Comparison of ENCODE assay signal across 30 cellular contexts in genomic region chr3:188059346-188059745, GRCh38.
"Had no signal": no experiment of that assay in that cellular context is flagged by ENCODE, and none has a peak within 500 bp of the region (broad histone marks: within the 10 kb centered on the region; RNA-seq: fewer than 3 reads in every experiment).

No MANE protein-coding gene starts in this region.

- H3K27me3 ChIP-seq: left lung, neural progenitor cell, neutrophil, ovary, right atrium auricular region, right lobe of liver, suprapubic skin, tibial nerve, upper lobe of left lung, vagina had no signal

- DNase-seq: hypothalamus; immature natural killer cell; kidney; left colon; left lung; mesendoderm; naive B cell; natural killer cell; nephron progenitor cell; occipital lobe; ovary; right lobe of liver; stimulated activated CD4-positive, alpha-beta T cell treated with anti-CD3 and anti-CD28 coated beads, Interleukin-1b, Interleukin-23, amount 100 ng/mL, for 48 hours; stimulated activated CD4-positive, alpha-beta T cell treated with anti-CD3 and anti-CD28 coated beads, Interleukin-2, amount 100 ng/mL, for 48 hours; stimulated activated CD4-positive, alpha-beta T cell treated with anti-CD3 and anti-CD28 coated beads, Interleukin-4, amount 100 ng/mL, for 4 hours; stimulated activated CD8-positive, alpha-beta memory T cell treated with anti-CD3 and anti-CD28 coated beads, Interleukin-4, amount 100 ng/mL, for 48 hours; stimulated activated naive CD4-positive, alpha-beta T cell; upper lobe of left lung had no signal

- H3K4me1 Mint-ChIP-seq: nephron progenitor cell, neural progenitor cell had no signal

- H3K27me3 Mint-ChIP-seq: naive B cell; stimulated activated naive CD8-positive, alpha-beta T cell treated with anti-CD3 and anti-CD28 coated beads, Interleukin-15, Interleukin-2, amounts not matched to agents 100 ng/mL and 50 ng/mL, for 24 hours had no signal

- H3K4me3 ChIP-seq: left lung, lung, neural progenitor cell, ovary, right atrium auricular region, right lobe of liver, smooth muscle cell, suprapubic skin, thoracic aorta, tibial nerve, upper lobe of left lung, vagina had no signal

- H3K9me3 Mint-ChIP-seq: immature natural killer cell; mesothelial cell of epicardium; naive B cell; natural killer cell; nephron progenitor cell; stimulated activated naive CD8-positive, alpha-beta T cell treated with anti-CD3 and anti-CD28 coated beads, Interleukin-15, Interleukin-2, amounts not matched to agents 100 ng/mL and 50 ng/mL, for 24 hours had no signal

- H3K27ac ChIP-seq: left lung, neural progenitor cell, neutrophil, ovary, right atrium auricular region, right lobe of liver, suprapubic skin, thoracic aorta, upper lobe of left lung, vagina had no signal

- H3K4me1 ChIP-seq: neural progenitor cell, right atrium auricular region, vagina had no signal

- ATAC-seq: left colon, left lung, natural killer cell, right lobe of liver had no signal

- H3K36me3 ChIP-seq: left lung, neural progenitor cell, neutrophil, ovary, right atrium auricular region, right lobe of liver, suprapubic skin, thoracic aorta, tibial nerve, upper lobe of left lung, vagina had no signal

- H3K36me3 Mint-ChIP-seq: immature natural killer cell, mesothelial cell of epicardium, naive B cell, natural killer cell, neural progenitor cell had no signal

- H3K9me3 ChIP-seq: left lung, neutrophil, ovary, right atrium auricular region, right lobe of liver, suprapubic skin, thoracic aorta, tibial nerve, upper lobe of left lung, vagina had no signal

- H3K27ac Mint-ChIP-seq: immature natural killer cell; mesothelial cell of epicardium; nephron progenitor cell; neural progenitor cell; progenitor cell of endocrine pancreas; stimulated activated naive CD8-positive, alpha-beta T cell treated with anti-CD3 and anti-CD28 coated beads, Interleukin-15, Interleukin-2, amounts not matched to agents 100 ng/mL and 50 ng/mL, for 24 hours had no signal

- H3K4me3 Mint-ChIP-seq: immature natural killer cell; mesothelial cell of epicardium; naive B cell; natural killer cell; nephron progenitor cell; neural progenitor cell; stimulated activated naive CD8-positive, alpha-beta T cell treated with anti-CD3 and anti-CD28 coated beads, Interleukin-15, Interleukin-2, amounts not matched to agents 100 ng/mL and 50 ng/mL, for 24 hours had no signal
